Comparison of ENCODE assay signal across 8 cellular contexts in genomic region chr10:78972160-78972946, GRCh38.
A peak's percentile ranks its signal among the peaks of the same experiment; 100 is the strongest.
DNase-seq lines count a peak whose midpoint lies in the region; ATAC-seq, FAIRE-seq and TF ChIP-seq lines count a peak whose summit lies in the region.

No MANE protein-coding gene starts in this region.

- H3K4me3 Mint-ChIP-seq in T-helper 2 cell treated with Interferon-gamma antibody and Interleukin-4, amounts not matched to agents 5 μg/mL and 100 μg/mL, for 36 hours: peak overlapping the region; percentile 61

- H3K4me1 ChIP-seq in heart left ventricle: peaks cover 5 to 39% (median 28%) of the 10 kb centered on the region in 12 donors

- H3K9me3 ChIP-seq in heart left ventricle: no peaks in the 10 kb centered on the region

- H3K27me3 Mint-ChIP-seq in T-helper 2 cell treated with Interferon-gamma antibody and Interleukin-4, amounts not matched to agents 5 μg/mL and 100 μg/mL, for 36 hours (ENCODE audit: low read depth): peaks cover 2% of the 10 kb centered on the region

- intact Hi-C loops in heart left ventricle (cut with DNase I): loop anchor here in 7 of 10 donors (2.0 to 10.0 kb wide), 10 partner anchors 40 to 938 kb away; partner anchors contain the start of genes ZMIZ1 (in 3 of the 7) and RPS24 (in 1 of the 7)
- intact Hi-C loops in posterior cingulate gyrus (cut with DNase I): loop anchor here (2.0 to 10.0 kb wide), 2 partner anchors 58 to 668 kb away; no protein-coding TSS in a partner anchor

- no peaks in the 10 kb centered on the region for H3K36me3 Mint-ChIP-seq in T-helper 2 cell treated with Interferon-gamma antibody and Interleukin-4, amounts not matched to agents 5 μg/mL and 100 μg/mL, for 36 hours (ENCODE audit: low read depth)

- H3K27me3 ChIP-seq in heart left ventricle: no peaks in the 10 kb centered on the region

- peak overlapping the region; percentile 56 for H3K27ac Mint-ChIP-seq in T-helper 2 cell treated with Interferon-gamma antibody and Interleukin-4, amounts not matched to agents 5 μg/mL and 100 μg/mL, for 36 hours

- no peaks in the 10 kb centered on the region for H3K36me3 ChIP-seq in heart left ventricle

- no peak for TF ChIP-seq POLR2A in heart left ventricle (IDR thresholded peaks at IDR 0.05)

- WGBS in adipose tissue, 3 donors: 26 to 51% (median 46%) methylated on average over 11 of the region's 11 CpGs
- 32 to 46% (median 38%) methylated on average over 8 to 11 of the region's 11 CpGs for WGBS in heart left ventricle, 4 donors

- H3K27ac ChIP-seq in adipose tissue (ENCODE audit: low read depth, low read length) (peak overlapping the region; percentile 3), heart left ventricle (peak overlapping the region; percentile 91 to 100 (median 98))

- no peak for FAIRE-seq in D721Med (lab: Jason Lieb, UNC)

- TF ChIP-seq CTCF in heart left ventricle (IDR thresholded peaks at IDR 0.05) (no peak), D721Med (IDR thresholded peaks at IDR 0.05; ENCODE audit: insufficient read depth, missing control alignments) (no peak)

- H3K9me3 Mint-ChIP-seq in T-helper 2 cell treated with Interferon-gamma antibody and Interleukin-4, amounts not matched to agents 5 μg/mL and 100 μg/mL, for 36 hours: no peaks in the 10 kb centered on the region

- H3K4me1 Mint-ChIP-seq in T-helper 2 cell treated with Interferon-gamma antibody and Interleukin-4, amounts not matched to agents 5 μg/mL and 100 μg/mL, for 36 hours (ENCODE audit: low read depth): peaks cover 9% of the 10 kb centered on the region

- no peak for DNase-seq in T-helper 2 cell treated with Interferon-gamma antibody and Interleukin-4, amounts not matched to agents 5 μg/mL and 100 μg/mL, for 36 hours (ENCODE audit: low spot score)
- DNase-seq in T-helper 2 cell (no peak), heart left ventricle (peak; percentile 71 to 90 (median 88)), posterior cingulate gyrus (peak; percentile 66 to 98 (median 83)), D721Med (ENCODE audit: insufficient read length, low spot score) (no peak), NCI-H187 treated with DMSO at 0.1 percent for 48 hours (lab: John Stamatoyannopoulos, UW) (no peak)
- no peak for DNase-seq in activated CD8-positive, alpha-beta memory T cell treated with anti-CD3 and anti-CD28 coated beads, Interleukin-2, amount 50 U/mL, for 4 hours

- H3K4me3 ChIP-seq in heart left ventricle: peak overlapping the region in 5 of 12 donors; percentile 46 to 66 (median 58)

- peak; percentile 56 to 78 (median 76) for ATAC-seq in heart left ventricle

Comparison
In these comparisons a context has a peak if more than half of its experiments do, and no peak if none do; other contexts are left out.
1. DNase-seq: peak in heart left ventricle (5 of 5) and posterior cingulate gyrus (10 of 10); none in T-helper 2 cell treated with Interferon-gamma antibody and Interleukin-4, amounts not matched to agents 5 μg/mL and 100 μg/mL, for 36 hours (single experiment), T-helper 2 cell (0 of 5), D721Med (single experiment), activated CD8-positive, alpha-beta memory T cell treated with anti-CD3 and anti-CD28 coated beads, Interleukin-2, amount 50 U/mL, for 4 hours (single experiment) and NCI-H187 treated with DMSO at 0.1 percent for 48 hours (single experiment).